ENCODE assay signal across 16 cellular contexts in genomic region chr11:70547821-70548670, GRCh38.
DNase-seq lines count a peak whose midpoint lies in the region; ATAC-seq and TF ChIP-seq lines count a peak whose summit lies in the region.
"Had no signal": no experiment of that assay in that cellular context is flagged by ENCODE, and none has a peak within 500 bp of the region (broad histone marks: within the 10 kb centered on the region; RNA-seq: fewer than 3 reads in every experiment).

No MANE protein-coding gene starts in this region.

- H3K27me3 ChIP-seq in GM23338 (ENCODE audit: insufficient read depth) (no peaks in the 10 kb centered on the region), endodermal cell (ENCODE audit: control insufficient read depth, insufficient read depth, low read length, poor library complexity, severe bottlenecking) (no peaks in the 10 kb centered on the region)
- H3K27me3 ChIP-seq: breast epithelium had no signal

- H3K4me3 Mint-ChIP-seq in GM23338 (no peak overlapping the region), endodermal cell (no peak overlapping the region)
- H3K4me3 Mint-ChIP-seq: activated naive CD4-positive, alpha-beta T cell treated with anti-CD3 and anti-CD28 coated beads for 36 hours; mesothelial cell of epicardium had no signal

- H3K27ac Mint-ChIP-seq in GM23338: no peak overlapping the region
- peak overlapping the region; percentile 66 for H3K27ac Mint-ChIP-seq in endodermal cell
- H3K27ac Mint-ChIP-seq: activated naive CD4-positive, alpha-beta T cell treated with anti-CD3 and anti-CD28 coated beads for 36 hours; mesothelial cell of epicardium had no signal

- 88 to 91% methylated on average over 10 to 22 of the region's 22 CpGs for WGBS in endodermal cell (ENCODE audit: insufficient coverage in 1 of 2, insufficient read length in 1 of 2), 2 experiments

- H3K36me3 ChIP-seq in GM23338 (ENCODE audit: insufficient read depth) (no peaks in the 10 kb centered on the region), endodermal cell (ENCODE audit: control insufficient read depth, insufficient read depth, low read length) (no peaks in the 10 kb centered on the region)
- H3K36me3 ChIP-seq: breast epithelium had no signal

- H3K4me1 Mint-ChIP-seq in GM23338: peaks cover 45% of the 10 kb centered on the region
- H3K4me1 Mint-ChIP-seq in endodermal cell: peaks cover 14% of the 10 kb centered on the region

- TF ChIP-seq CTCF in GM23338 (conservative IDR thresholded peaks at IDR 0.05; ENCODE audit: low read depth in 2 of 2) (peak in 1 of 2 experiments; percentile 40; a peak in 2 of 4 replicates), endodermal cell (conservative IDR thresholded peaks at IDR 0.05) (no peak)

- H3K36me3 Mint-ChIP-seq in GM23338 (ENCODE audit: low read depth) (no peaks in the 10 kb centered on the region; the same call in 2 of the 3 replicates), endodermal cell (ENCODE audit: low read depth) (no peaks in the 10 kb centered on the region)
- H3K36me3 Mint-ChIP-seq: mesothelial cell of epicardium had no signal

- peaks cover 17% of the 10 kb centered on the region for H3K4me1 ChIP-seq in GM23338 (ENCODE audit: insufficient read depth)
- H3K4me1 ChIP-seq in endodermal cell (ENCODE audit: control insufficient read depth, insufficient read depth, low read length): no peaks in the 10 kb centered on the region
- H3K4me1 ChIP-seq: breast epithelium had no signal

- H3K9ac ChIP-seq in endodermal cell (ENCODE audit: extremely low read depth, low read length, poor library complexity, severe bottlenecking): no peak overlapping the region

- H3K9me2 ChIP-seq in GM23338 (ENCODE audit: insufficient read depth): no peaks in the 10 kb centered on the region

- H3K9me3 Mint-ChIP-seq in GM23338: no peaks in the 10 kb centered on the region
- no peaks in the 10 kb centered on the region for H3K9me3 Mint-ChIP-seq in endodermal cell
- H3K9me3 Mint-ChIP-seq: activated naive CD4-positive, alpha-beta T cell treated with anti-CD3 and anti-CD28 coated beads for 36 hours; mesothelial cell of epicardium had no signal

- DNase-seq in A172 (ENCODE audit: low spot score) (peak; percentile 74), GM23338 (ENCODE audit: low spot score) (no peak), NCI-H526 (lab: John Stamatoyannopoulos, UW) (peak; percentile 72 to 84), endodermal cell (peak; percentile 48), NCI-H1092 treated with DMSO at 0.1 percent for 48 hours (lab: John Stamatoyannopoulos, UW) (no peak), T-helper 9 cell (no peak)
- DNase-seq: activated CD4-positive, CD25-positive, alpha-beta regulatory T cell; activated CD8-positive, alpha-beta memory T cell treated with anti-CD3 and anti-CD28 coated beads, Interleukin-2, amount 50 U/mL, for 48 hours; activated naive CD4-positive, alpha-beta T cell treated with anti-CD3 and anti-CD28 coated beads for 36 hours; effector CD8-positive, alpha-beta T cell; NCI-H1092; substantia nigra had no signal

- H2AFZ ChIP-seq in GM23338: no peak overlapping the region

- no peaks in the 10 kb centered on the region for H3F3A ChIP-seq in GM23338 (replicated peaks; ENCODE audit: low read depth)

- H3K27ac ChIP-seq in GM23338 (ENCODE audit: low read depth) (0 out of 2 replicates have a peak overlapping the region, but pooled peaks have one; percentile 19), endodermal cell (ENCODE audit: low read depth, low read length) (peak overlapping the region; percentile 47)
- H3K27ac ChIP-seq: breast epithelium had no signal

- peaks cover 25% of the 10 kb centered on the region for H3K27me3 Mint-ChIP-seq in GM23338 (ENCODE audit: insufficient read depth, low read depth, poor library complexity)
- no peaks in the 10 kb centered on the region for H3K27me3 Mint-ChIP-seq in endodermal cell (ENCODE audit: insufficient read depth)

- peaks cover 4% of the 10 kb centered on the region; the same call in 1 of the 2 replicates for H3K79me2 ChIP-seq in GM23338 (replicated peaks; ENCODE audit: insufficient read depth)

- ATAC-seq in GM23338 (no peak), HG02981 (IDR thresholded peaks at IDR 0.05; ENCODE audit: unreplicated experiment) (no peak), HG03139 (IDR thresholded peaks at IDR 0.05; ENCODE audit: unreplicated experiment) (no peak)

- no peaks in the 10 kb centered on the region; the same call in 1 of the 2 replicates for H4K20me1 ChIP-seq in GM23338 (replicated peaks; ENCODE audit: insufficient read depth)

- H3K4me3 ChIP-seq in GM23338 (no peak overlapping the region), endodermal cell (ENCODE audit: low read length) (no peak overlapping the region)
- H3K4me3 ChIP-seq: breast epithelium had no signal

- H3K4me2 ChIP-seq in GM23338: no peak overlapping the region

- H3K9me3 ChIP-seq in endodermal cell (ENCODE audit: control insufficient read depth, low read length): no peaks in the 10 kb centered on the region
- H3K9me3 ChIP-seq: breast epithelium had no signal

TF ChIP-seq in GM23338, 12 proteins besides CTCF, POLR2A, EP300 and RAD21 (continues in another document):
- no peak for TF ChIP-seq REST (IDR thresholded peaks at IDR 0.05; ENCODE audit: unreplicated experiment)
- TF ChIP-seq, protein P1, sequence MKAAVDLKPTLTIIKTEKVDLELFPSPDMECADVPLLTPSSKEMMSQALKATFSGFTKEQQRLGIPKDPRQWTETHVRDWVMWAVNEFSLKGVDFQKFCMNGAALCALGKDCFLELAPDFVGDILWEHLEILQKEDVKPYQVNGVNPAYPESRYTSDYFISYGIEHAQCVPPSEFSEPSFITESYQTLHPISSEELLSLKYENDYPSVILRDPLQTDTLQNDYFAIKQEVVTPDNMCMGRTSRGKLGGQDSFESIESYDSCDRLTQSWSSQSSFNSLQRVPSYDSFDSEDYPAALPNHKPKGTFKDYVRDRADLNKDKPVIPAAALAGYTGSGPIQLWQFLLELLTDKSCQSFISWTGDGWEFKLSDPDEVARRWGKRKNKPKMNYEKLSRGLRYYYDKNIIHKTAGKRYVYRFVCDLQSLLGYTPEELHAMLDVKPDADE (IDR thresholded peaks at IDR 0.05): no peak
- no peak for TF ChIP-seq JUNB (IDR thresholded peaks at IDR 0.05; ENCODE audit: unreplicated experiment)
- no peak for TF ChIP-seq STAT1 (IDR thresholded peaks at IDR 0.05; ENCODE audit: unreplicated experiment)
- TF ChIP-seq NANOG (IDR thresholded peaks at IDR 0.05; ENCODE audit: borderline replicate concordance): no peak
- TF ChIP-seq ZNF331 (CRISPR knock-in tag; IDR thresholded peaks at IDR 0.05; ENCODE audit: low read depth): no peak
- TF ChIP-seq EZH2phosphoT487 (IDR thresholded peaks at IDR 0.05; ENCODE audit: unreplicated experiment): no peak
- TF ChIP-seq ZNF114 (CRISPR knock-in tag; IDR thresholded peaks at IDR 0.05): no peak
- TF ChIP-seq CREB1 (CRISPR knock-in tag; IDR thresholded peaks at IDR 0.05; ENCODE audit: low read depth): no peak
- TF ChIP-seq POLR2AphosphoS5 (IDR thresholded peaks at IDR 0.05; ENCODE audit: low read depth): no peak

Comparison
In these comparisons a context has a peak if more than half of its experiments do, and no peak if none do; other contexts are left out.
1. DNase-seq: peak in A172 (single experiment), NCI-H526 (2 of 2) and endodermal cell (single experiment); none in GM23338 (single experiment), NCI-H1092 treated with DMSO at 0.1 percent for 48 hours (single experiment) and T-helper 9 cell (single experiment).